ENCODE assay signal across 25 cellular contexts in genomic region chr12:91618281-91618680, GRCh38.
A peak's percentile ranks its signal among the peaks of the same experiment; 100 is the strongest.
DNase-seq lines count a peak whose midpoint lies in the region; ATAC-seq, FAIRE-seq and TF ChIP-seq lines count a peak whose summit lies in the region.
"Had no signal": no experiment of that assay in that cellular context is flagged by ENCODE, and none has a peak within 500 bp of the region (broad histone marks: within the 10 kb centered on the region; RNA-seq: fewer than 3 reads in every experiment).

No MANE protein-coding gene starts in this region.

- peak overlapping the region; percentile 0 for H3K27ac Mint-ChIP-seq in MCF 10A (ENCODE audit: low read depth, unreplicated experiment)
- H3K27ac Mint-ChIP-seq: CD14-positive monocyte, naive B cell, type B pancreatic cell had no signal

- H3K4me3 Mint-ChIP-seq in MCF 10A (ENCODE audit: unreplicated experiment) = no peak overlapping the region
- H3K4me3 Mint-ChIP-seq: CD14-positive monocyte, naive B cell, type B pancreatic cell had no signal

- H3K9me2 ChIP-seq in PC-9 (ENCODE audit: insufficient read depth) = no peaks in the 10 kb centered on the region

- TF ChIP-seq CTCF in MCF 10A (IDR thresholded peaks at IDR 0.05; ENCODE audit: unreplicated experiment) (no peak), breast epithelium (IDR thresholded peaks at IDR 0.05) (no peak), PC-9 (conservative IDR thresholded peaks at IDR 0.05) (no peak)

- H3K27ac ChIP-seq in breast epithelium = no peak overlapping the region
- peak overlapping the region; percentile 86 for H3K27ac ChIP-seq in PC-9
- H3K27ac ChIP-seq in small intestine (ENCODE audit: low read depth in 1 of 2, low read length in 1 of 2) = no peak overlapping the region
- H3K27ac ChIP-seq: GM23248, KMS-11, sigmoid colon, stomach had no signal

- intact Hi-C loops in MCF 10A (cut with micrococcal nuclease) (no loop called here), breast epithelium (cut with DNase I; ENCODE audit: low total_unique reads) (no loop called here), PC-9 (cut with micrococcal nuclease; ENCODE audit: unreplicated experiment) (loop anchor here (5.0 kb wide), 2 partner anchors 159 to 524 kb away; no protein-coding TSS in a partner anchor), left colon (cut with DNase I, micrococcal nuclease) (no loop called here)

- CTCF ChIA-PET in MCF 10A (lab: Yijun Ruan, JAX) = interaction anchor here (0.6 to 1.1 kb wide), 3 partner anchors 9 to 957 kb away, joined by 3 to 4 read pairs (median 3); no protein-coding TSS in a partner anchor
- CTCF ChIA-PET in PC-9 (lab: Charles Lee) = no interaction called here

- 55 to 78% (median 58%) methylated on average over 2 of the region's 2 CpGs for WGBS in small intestine, 3 donors

- H3K4me1 Mint-ChIP-seq in MCF 10A (ENCODE audit: insufficient read depth, unreplicated experiment) = peaks cover 14% of the 10 kb centered on the region
- H3K4me1 Mint-ChIP-seq: CD14-positive monocyte, naive B cell had no signal

- ATAC-seq in HG02885 (IDR thresholded peaks at IDR 0.05; ENCODE audit: poor library complexity, unreplicated experiment) (peak; percentile 80), left colon (no peak), HG02623 (IDR thresholded peaks at IDR 0.05; ENCODE audit: unreplicated experiment) (no peak)

- H3F3A ChIP-seq in PC-9 (ENCODE audit: insufficient read depth, low read depth) = peaks cover 9% of the 10 kb centered on the region; the same call in 1 of the 2 replicates

- H3K36me3 ChIP-seq in breast epithelium (no peaks in the 10 kb centered on the region), PC-9 (ENCODE audit: low read depth) (no peaks in the 10 kb centered on the region), small intestine (ENCODE audit: control insufficient read depth in 2 of 2, insufficient read depth in 2 of 2, low read length in 2 of 2) (no peaks in the 10 kb centered on the region)
- H3K36me3 ChIP-seq: sigmoid colon, stomach had no signal

- no peaks in the 10 kb centered on the region for H4K20me1 ChIP-seq in PC-9 (ENCODE audit: insufficient read depth)

- BruUV-seq in MCF 10A (replicated peaks; lab: Mats Ljungman, UMichigan) = no TSS peak
- no TSS peak for BruUV-seq in PC-9 (replicated peaks; lab: Mats Ljungman, UMichigan)

- POLR2A ChIA-PET in MCF 10A (lab: Yijun Ruan, JAX) (interaction anchor here (0.7 to 1.8 kb wide), 6 partner anchors 9 to 201 kb away, joined by 3 to 9 read pairs (median 4); no protein-coding TSS in a partner anchor), PC-9 (lab: Charles Lee; ENCODE audit: unreplicated experiment) (interaction anchor here (0.6 kb wide), 1 partner anchor 159 kb away, joined by 3 read pairs; no protein-coding TSS in a partner anchor)

- no peaks in the 10 kb centered on the region for H3K9me3 Mint-ChIP-seq in MCF 10A (ENCODE audit: unreplicated experiment)

- H3K4me3 ChIP-seq in breast epithelium (no peak overlapping the region), PC-9 (peak overlapping the region; percentile 10; the same call in 1 of the 2 replicates), small intestine (ENCODE audit: low read depth in 1 of 2, low read length in 2 of 2) (no peak overlapping the region)
- H3K4me3 ChIP-seq: GM23248, sigmoid colon, stomach had no signal

- H2AFZ ChIP-seq in PC-9 = 0 out of 2 replicates have a peak overlapping the region, but pooled peaks have one; percentile 23
- H2AFZ ChIP-seq: GM23248 had no signal

- no peaks in the 10 kb centered on the region for H3K79me2 ChIP-seq in PC-9 (ENCODE audit: low read depth)

- DNase-seq in MCF 10A (ENCODE audit: unreplicated experiment) = no peak
- DNase-seq in breast epithelium (ENCODE audit: low spot score in 2 of 2) = no peak
- DNase-seq in PC-9 = peak; percentile 2 to 71
- peak; percentile 6 for DNase-seq in small intestine
- DNase-seq in left colon = no peak
- DNase-seq in Kasumi-1 (lab: John Stamatoyannopoulos, UW) = no peak
- DNase-seq: activated CD4-positive, alpha-beta T cell treated with anti-CD3 and anti-CD28 coated beads for 48 hours; activated effector memory CD4-positive, alpha-beta T cell treated with anti-CD3 and anti-CD28 coated beads, Interleukin-2, amount 50 U/mL, for 16 hours; amygdala; DMS79; effector memory CD4-positive, alpha-beta T cell; GM23248; head of caudate nucleus; naive B cell; NCI-H1105 treated with DMSO at 0.1 percent for 48 hours; OCI-M1; sigmoid colon; stimulated activated CD4-positive, alpha-beta T cell treated with anti-CD3 and anti-CD28 coated beads, Interleukin-2, amount 100 ng/mL, for 24 hours; stomach had no signal

- no peaks in the 10 kb centered on the region for H3K27me3 Mint-ChIP-seq in MCF 10A (ENCODE audit: insufficient read depth, unreplicated experiment)

- FAIRE-seq in small intestine (lab: Jason Lieb, UNC) = no peak
- FAIRE-seq: A204.1 had no signal

- H3K9me3 ChIP-seq in breast epithelium (no peaks in the 10 kb centered on the region), PC-9 (ENCODE audit: insufficient read depth, low read depth) (no peaks in the 10 kb centered on the region), small intestine (ENCODE audit: control insufficient read depth, low read depth) (no peaks in the 10 kb centered on the region)
- H3K9me3 ChIP-seq: sigmoid colon, stomach had no signal

- TF ChIP-seq POLR2A in breast epithelium (IDR thresholded peaks at IDR 0.05) = no peak

- no peaks in the 10 kb centered on the region for H3K36me3 Mint-ChIP-seq in MCF 10A (ENCODE audit: insufficient read depth, unreplicated experiment)
- H3K36me3 Mint-ChIP-seq: CD14-positive monocyte, naive B cell, type B pancreatic cell had no signal

- no peaks in the 10 kb centered on the region for H3K27me3 ChIP-seq in breast epithelium
- H3K27me3 ChIP-seq in PC-9 (ENCODE audit: insufficient read depth, low read depth) = no peaks in the 10 kb centered on the region
- no peaks in the 10 kb centered on the region for H3K27me3 ChIP-seq in small intestine (ENCODE audit: control insufficient read depth in 2 of 2, insufficient read depth in 2 of 2, low read length in 2 of 2)
- H3K27me3 ChIP-seq: sigmoid colon, stomach had no signal

- H3K4me1 ChIP-seq in breast epithelium = no peaks in the 10 kb centered on the region
- peaks cover 19% of the 10 kb centered on the region for H3K4me1 ChIP-seq in PC-9 (replicated peaks; ENCODE audit: insufficient read depth)
- H3K4me1 ChIP-seq in small intestine (ENCODE audit: control insufficient read depth in 2 of 2, insufficient read depth in 1 of 2, low read depth in 1 of 2, low read length in 1 of 2) = no peaks in the 10 kb centered on the region
- H3K4me1 ChIP-seq: sigmoid colon, stomach had no signal

- H3K4me2 ChIP-seq in PC-9 = peak overlapping the region; percentile 64
- H3K4me2 ChIP-seq: KMS-11 had no signal

Comparison
In these comparisons a context has a peak if more than half of its experiments do, and no peak if none do; other contexts are left out.
1. DNase-seq: peak in PC-9 (2 of 2) and small intestine (single experiment); none in MCF 10A (single experiment), breast epithelium (0 of 2), left colon (0 of 2) and Kasumi-1 (0 of 2).